In the genomic region with DNA sequence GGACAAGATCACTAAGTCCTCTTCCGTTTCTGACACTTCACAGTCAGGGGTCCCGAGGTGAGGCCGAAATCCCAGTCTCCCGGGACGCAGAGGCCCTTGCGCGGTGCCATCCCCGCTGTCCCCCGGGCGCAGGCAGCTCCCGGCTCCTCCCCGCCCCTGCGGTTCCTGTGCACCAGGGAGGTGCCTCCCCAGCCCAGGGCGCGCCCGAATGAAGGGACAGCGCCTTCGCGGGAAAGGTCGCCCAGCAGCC, we compare ENCODE assay signal across 8 cellular contexts. TPM values are rescaled to one million over a fixed set of nuclear protein-coding genes. Genes with fewer than 3 reads are reported as not detected.
DNase-seq lines count a peak whose midpoint lies in the region; ATAC-seq and TF ChIP-seq lines count a peak whose summit lies in the region.

No MANE protein-coding gene starts in this region.

- H3K36me3 ChIP-seq in PC-9 (ENCODE audit: low read depth) (peaks cover 7% of the 10 kb centered on the region; the same call in 1 of the 2 replicates), mucosa of rectum (ENCODE audit: control insufficient read depth in 2 of 2, insufficient read depth in 2 of 2, low read length in 2 of 2) (peaks cover 8 to 9% of the 10 kb centered on the region in 2 donors)

- no peak for TF ChIP-seq CTCF in PC-9 (conservative IDR thresholded peaks at IDR 0.05)

- H3K9me2 ChIP-seq in PC-9 (ENCODE audit: insufficient read depth) = no peaks in the 10 kb centered on the region

- H3K27ac ChIP-seq in PC-9 (peak overlapping the region; percentile 42), mucosa of rectum (ENCODE audit: low read depth in 2 of 2, low read length in 2 of 2) (peak overlapping the region; percentile 82 to 89)

- TSS peak; percentile 43 for BruUV-seq in PC-9 (replicated peaks; lab: Mats Ljungman, UMichigan)

- H3K79me2 ChIP-seq in PC-9 (ENCODE audit: low read depth) = peaks cover 22% of the 10 kb centered on the region; the same call in 1 of the 2 replicates

- peak overlapping the region; percentile 62 for H2AFZ ChIP-seq in PC-9

- no peaks in the 10 kb centered on the region; the same call in 1 of the 2 replicates for H4K20me1 ChIP-seq in PC-9 (ENCODE audit: insufficient read depth)

- intact Hi-C loops in PC-9 (cut with micrococcal nuclease; ENCODE audit: unreplicated experiment) = loop anchor here (5.0 to 10.0 kb wide), 4 partner anchors 156 to 499 kb away; partner anchors contain the start of gene POLR1E

- no peaks in the 10 kb centered on the region for H3K9me3 ChIP-seq in PC-9 (ENCODE audit: insufficient read depth, low read depth)
- H3K9me3 ChIP-seq in mucosa of rectum (ENCODE audit: control insufficient read depth in 2 of 2, low read length in 2 of 2) = no peaks in the 10 kb centered on the region

- POLR2A ChIA-PET in PC-9 (lab: Charles Lee; ENCODE audit: unreplicated experiment) = no interaction called here

- H3K9ac ChIP-seq in mucosa of rectum (ENCODE audit: low read depth in 1 of 2, low read length in 2 of 2) = peak overlapping the region; percentile 63 to 82

- DNase-seq in NCI-H345 (lab: John Stamatoyannopoulos, UW) (peak; percentile 52), NCI-H345 treated with DMSO at 0.1 percent for 48 hours (lab: John Stamatoyannopoulos, UW; ENCODE audit: unreplicated experiment) (no peak), PC-9 (peak in 1 of 2 experiments; percentile 38), dermis blood vessel endothelial cell (peak; percentile 51), NCI-H1105 (lab: John Stamatoyannopoulos, UW) (no peak), putamen (ENCODE audit: low spot score) (no peak)

- peak; percentile 49 for ATAC-seq in HG02610 (IDR thresholded peaks at IDR 0.05; ENCODE audit: unreplicated experiment)

- no peaks in the 10 kb centered on the region for H3K27me3 ChIP-seq in PC-9 (ENCODE audit: insufficient read depth, low read depth)
- H3K27me3 ChIP-seq in mucosa of rectum (ENCODE audit: control insufficient read depth in 2 of 2, insufficient read depth in 2 of 2, low read length in 2 of 2) = no peaks in the 10 kb centered on the region

- peaks cover 13% of the 10 kb centered on the region; the same call in 1 of the 2 replicates for H3F3A ChIP-seq in PC-9 (ENCODE audit: insufficient read depth, low read depth)

- peak overlapping the region; percentile 76 for H3K4me3 ChIP-seq in PC-9
- peak overlapping the region; percentile 85 to 86 for H3K4me3 ChIP-seq in mucosa of rectum (ENCODE audit: low read length in 2 of 2)

- H3K4me2 ChIP-seq in PC-9 = peak overlapping the region; percentile 95

- peaks cover 16% of the 10 kb centered on the region for H3K4me1 ChIP-seq in PC-9 (replicated peaks; ENCODE audit: insufficient read depth)
- H3K4me1 ChIP-seq in mucosa of rectum (ENCODE audit: control insufficient read depth in 2 of 2, insufficient read depth in 2 of 2, low read length in 2 of 2) = peaks cover 17 to 21% of the 10 kb centered on the region in 2 donors

- CTCF ChIA-PET in PC-9 (lab: Charles Lee) = interaction anchor here (0.7 kb wide), 1 partner anchor 11 kb away, joined by 3 read pairs; no protein-coding TSS in a partner anchor

RNA-seq across cellular contexts. Expression of gene SLC25A51, which starts 0.4 kb away (rescaled TPM):
- total RNA-seq in PC-9 (2021) (12.7 and 14.9 TPM in 2 replicates), dermis blood vessel endothelial cell (71.2 and 93.1 TPM in 2 replicates)

Comparison
In these comparisons a context has a peak if more than half of its experiments do, and no peak if none do; other contexts are left out.
1. DNase-seq: peak in NCI-H345 (single experiment) and dermis blood vessel endothelial cell (single experiment); none in NCI-H345 treated with DMSO at 0.1 percent for 48 hours (single experiment), NCI-H1105 (single experiment) and putamen (single experiment).